ENCODE assay signal across 1 cellular context in the genomic region with DNA sequence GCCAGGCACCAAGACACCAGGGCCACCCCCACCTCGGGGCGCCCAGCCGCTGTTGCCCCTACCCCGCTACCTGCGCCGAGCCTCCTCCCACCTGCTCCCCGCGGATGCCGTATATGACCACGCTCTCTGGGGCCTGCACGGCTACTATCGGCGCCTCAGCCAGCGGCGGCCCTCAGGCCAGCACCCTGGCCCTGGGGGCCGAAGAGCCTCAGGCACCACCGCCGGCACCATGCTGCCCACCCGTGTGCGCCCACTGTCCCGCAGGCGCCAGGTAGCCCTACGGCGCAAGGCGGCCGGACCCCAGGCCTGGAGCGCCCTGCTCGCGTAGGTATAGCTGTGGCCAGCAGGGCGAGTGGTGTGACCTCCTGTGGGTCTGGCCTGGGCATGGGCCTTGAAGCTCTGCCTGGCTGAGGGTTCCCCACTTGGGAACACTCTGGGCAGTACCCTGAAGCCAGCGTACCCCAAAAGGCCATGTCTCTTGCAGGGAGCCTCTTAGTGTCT.
TF ChIP-seq lines count a peak whose summit lies in the region.

No MANE protein-coding gene starts in this region.

TF ChIP-seq in HEK293T, 16 proteins besides CTCF, POLR2A, EP300 and RAD21 (continued from another document):
- TF ChIP-seq LEF1 (IDR thresholded peaks at IDR 0.05; ENCODE audit: borderline replicate concordance) (no peak), L3MBTL2 (conservative IDR thresholded peaks at IDR 0.05) (no peak), FOXK2 (IDR thresholded peaks at IDR 0.05) (no peak), NFRKB (IDR thresholded peaks at IDR 0.05) (no peak), FOXA1 (IDR thresholded peaks at IDR 0.05) (no peak), ARNT (IDR thresholded peaks at IDR 0.05) (no peak), BHLHE40 (IDR thresholded peaks at IDR 0.05; ENCODE audit: borderline replicate concordance) (no peak), CTBP1 (IDR thresholded peaks at IDR 0.05; ENCODE audit: borderline replicate concordance) (no peak), HDGF (IDR thresholded peaks at IDR 0.05; ENCODE audit: borderline replicate concordance) (no peak), ZNF384 (IDR thresholded peaks at IDR 0.05) (no peak)
